2 cellular contexts compared by ENCODE assay signal in the genomic region with DNA sequence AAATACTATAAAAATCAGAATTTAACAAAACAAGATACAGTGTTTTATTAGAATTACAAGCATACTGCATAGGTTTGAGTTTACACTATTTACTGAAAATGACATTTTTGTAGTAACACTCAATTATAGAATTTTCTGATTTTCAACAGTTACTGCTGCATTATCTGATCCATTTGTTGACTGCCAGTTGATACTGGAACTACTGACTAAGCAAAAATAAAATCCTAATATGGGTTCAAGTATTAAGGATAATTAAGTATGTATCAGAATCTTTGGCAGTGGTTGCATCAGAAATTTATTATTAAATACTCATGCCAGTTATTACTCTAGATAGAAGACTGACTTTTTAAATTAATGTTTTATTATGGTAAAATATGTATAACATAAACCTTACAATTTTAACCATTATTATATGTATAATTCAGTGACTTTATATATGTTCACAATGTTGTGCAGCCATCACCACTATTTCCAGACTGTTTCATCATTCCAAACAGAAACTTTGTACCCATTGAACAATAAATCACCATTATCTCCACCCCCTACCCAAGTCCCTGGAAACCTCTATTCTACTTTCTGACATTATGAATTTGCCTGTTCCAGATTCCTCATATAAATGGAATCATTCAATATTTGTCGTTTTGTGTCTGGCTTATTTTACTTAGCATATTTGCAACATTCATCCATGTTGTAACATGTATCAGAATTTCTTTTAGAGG.
A peak's percentile ranks its signal among the peaks of the same experiment; 100 is the strongest.
TF ChIP-seq lines count a peak whose summit lies in the region.

No MANE protein-coding gene starts in this region.

TF ChIP-seq in K562, 482 proteins besides CTCF, POLR2A, EP300 and RAD21 (continued from another document):
- TF ChIP-seq, protein P1, sequence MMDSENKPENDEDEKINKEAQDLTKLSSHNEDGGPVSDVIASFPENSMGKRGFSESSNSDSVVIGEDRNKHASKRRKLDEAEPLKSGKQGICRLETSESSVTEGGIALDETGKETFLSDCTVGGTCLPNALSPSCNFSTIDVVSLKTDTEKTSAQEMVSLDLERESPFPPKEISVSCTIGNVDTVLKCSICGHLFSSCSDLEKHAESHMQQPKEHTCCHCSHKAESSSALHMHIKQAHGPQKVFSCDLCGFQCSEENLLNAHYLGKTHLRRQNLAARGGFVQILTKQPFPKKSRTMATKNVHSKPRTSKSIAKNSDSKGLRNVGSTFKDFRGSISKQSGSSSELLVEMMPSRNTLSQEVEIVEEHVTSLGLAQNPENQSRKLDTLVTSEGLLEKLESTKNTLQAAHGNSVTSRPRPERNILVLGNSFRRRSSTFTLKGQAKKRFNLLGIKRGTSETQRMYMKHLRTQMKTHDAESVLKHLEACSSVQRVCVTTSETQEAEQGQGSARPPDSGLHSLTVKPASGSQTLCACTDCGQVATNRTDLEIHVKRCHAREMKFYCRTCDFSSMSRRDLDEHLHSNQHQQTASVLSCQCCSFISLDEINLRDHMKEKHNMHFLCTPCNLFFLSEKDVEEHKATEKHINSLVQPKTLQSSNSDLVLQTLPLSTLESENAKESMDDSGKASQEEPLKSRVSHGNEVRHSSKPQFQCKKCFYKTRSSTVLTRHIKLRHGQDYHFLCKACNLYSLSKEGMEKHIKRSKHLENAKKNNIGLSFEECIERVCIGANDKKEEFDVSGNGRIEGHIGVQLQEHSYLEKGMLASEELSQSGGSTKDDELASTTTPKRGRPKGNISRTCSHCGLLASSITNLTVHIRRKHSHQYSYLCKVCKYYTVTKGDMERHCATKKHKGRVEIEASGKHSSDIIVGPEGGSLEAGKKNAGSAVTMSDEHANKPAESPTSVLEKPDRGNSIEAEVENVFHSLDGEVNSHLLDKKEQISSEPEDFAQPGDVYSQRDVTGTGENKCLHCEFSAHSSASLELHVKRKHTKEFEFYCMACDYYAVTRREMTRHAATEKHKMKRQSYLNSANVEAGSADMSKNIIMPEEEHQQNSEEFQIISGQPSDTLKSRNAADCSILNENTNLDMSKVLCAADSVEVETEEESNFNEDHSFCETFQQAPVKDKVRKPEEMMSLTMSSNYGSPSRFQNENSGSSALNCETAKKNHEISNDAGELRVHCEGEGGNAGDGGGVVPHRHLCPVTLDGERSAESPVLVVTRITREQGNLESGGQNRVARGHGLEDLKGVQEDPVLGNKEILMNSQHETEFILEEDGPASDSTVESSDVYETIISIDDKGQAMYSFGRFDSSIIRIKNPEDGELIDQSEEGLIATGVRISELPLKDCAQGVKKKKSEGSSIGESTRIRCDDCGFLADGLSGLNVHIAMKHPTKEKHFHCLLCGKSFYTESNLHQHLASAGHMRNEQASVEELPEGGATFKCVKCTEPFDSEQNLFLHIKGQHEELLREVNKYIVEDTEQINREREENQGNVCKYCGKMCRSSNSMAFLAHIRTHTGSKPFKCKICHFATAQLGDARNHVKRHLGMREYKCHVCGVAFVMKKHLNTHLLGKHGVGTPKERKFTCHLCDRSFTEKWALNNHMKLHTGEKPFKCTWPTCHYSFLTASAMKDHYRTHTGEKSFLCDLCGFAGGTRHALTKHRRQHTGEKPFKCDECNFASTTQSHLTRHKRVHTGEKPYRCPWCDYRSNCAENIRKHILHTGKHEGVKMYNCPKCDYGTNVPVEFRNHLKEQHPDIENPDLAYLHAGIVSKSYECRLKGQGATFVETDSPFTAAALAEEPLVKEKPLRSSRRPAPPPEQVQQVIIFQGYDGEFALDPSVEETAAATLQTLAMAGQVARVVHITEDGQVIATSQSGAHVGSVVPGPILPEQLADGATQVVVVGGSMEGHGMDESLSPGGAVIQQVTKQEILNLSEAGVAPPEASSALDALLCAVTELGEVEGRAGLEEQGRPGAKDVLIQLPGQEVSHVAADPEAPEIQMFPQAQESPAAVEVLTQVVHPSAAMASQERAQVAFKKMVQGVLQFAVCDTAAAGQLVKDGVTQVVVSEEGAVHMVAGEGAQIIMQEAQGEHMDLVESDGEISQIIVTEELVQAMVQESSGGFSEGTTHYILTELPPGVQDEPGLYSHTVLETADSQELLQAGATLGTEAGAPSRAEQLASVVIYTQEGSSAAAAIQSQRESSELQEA (IDR thresholded peaks at IDR 0.05; ENCODE audit: low read depth): no peak
- TF ChIP-seq TAF9B (IDR thresholded peaks at IDR 0.05; ENCODE audit: partially characterized antibody): no peak
- TF ChIP-seq HDGF (IDR thresholded peaks at IDR 0.05): no peak
- TF ChIP-seq MAFF (IDR thresholded peaks at IDR 0.05; ENCODE audit: low read length): peak; percentile 51; the same call in 1 of the 2 replicates
- no peak for TF ChIP-seq SOX6 (IDR thresholded peaks at IDR 0.05)
TF ChIP-seq in K562: peak in this region for 14.

TF ChIP-seq in HepG2, 621 proteins besides CTCF, POLR2A, EP300 and RAD21 (continued from another document):
- TF ChIP-seq HOMEZ (CRISPR knock-in tag; IDR thresholded peaks at IDR 0.05; ENCODE audit: low read depth) (peak; percentile 86; the same call in 1 of the 2 replicates), ZNF782 (CRISPR knock-in tag; IDR thresholded peaks at IDR 0.05; ENCODE audit: borderline replicate concordance) (no peak), NCOR1 (IDR thresholded peaks at IDR 0.05; ENCODE audit: borderline replicate concordance, low read length) (peak; percentile 62; the same call in 1 of the 2 replicates)
